In genomic region chr18:48784654-48785053, GRCh38 we compare ENCODE assay signal across 1 cellular context.
TF ChIP-seq lines count a peak whose summit lies in the region.

No MANE protein-coding gene starts in this region.

TF ChIP-seq in GM23338, 12 proteins besides CTCF, POLR2A, EP300 and RAD21 (continued from another document):
- no peak for TF ChIP-seq ZNF462 (CRISPR knock-in tag; IDR thresholded peaks at IDR 0.05)
